In genomic region chr11:819129-819931, GRCh38 we compare ENCODE assay signal across 8 cellular contexts. TPM values are rescaled to one million over a fixed set of nuclear protein-coding genes. Genes with fewer than 3 reads are reported as not detected.
DNase-seq lines count a peak whose midpoint lies in the region; ATAC-seq and TF ChIP-seq lines count a peak whose summit lies in the region.

No MANE protein-coding gene starts in this region.

- peaks cover 13% of the 10 kb centered on the region for H3K79me2 ChIP-seq in smooth muscle cell (ENCODE audit: low read depth)

- TF ChIP-seq CTCF in WERI-Rb-1 (IDR thresholded peaks at IDR 0.05; ENCODE audit: low read depth, low read length) = no peak
- TF ChIP-seq CTCF in breast epithelium (IDR thresholded peaks at IDR 0.05) = peak; percentile 25 to 60 (median 56)
- no peak for TF ChIP-seq CTCF in smooth muscle cell (IDR thresholded peaks at IDR 0.05; ENCODE audit: borderline replicate concordance, insufficient read depth, poor library complexity, severe bottlenecking)

- no peaks in the 10 kb centered on the region for H3F3A ChIP-seq in smooth muscle cell (ENCODE audit: low read depth)

- DNase-seq in 8988T (peak; percentile 94), NCI-H2107 treated with DMSO at 0.1 percent for 48 hours (lab: John Stamatoyannopoulos, UW; ENCODE audit: unreplicated experiment) (peak; percentile 57), WERI-Rb-1 (peak; percentile 92), breast epithelium (ENCODE audit: low spot score in 2 of 2) (peak; percentile 90 to 98), iPS-NIHi7 (ENCODE audit: extremely low spot score) (peak; percentile 88), smooth muscle cell (lab: John Stamatoyannopoulos, UW; ENCODE audit: unreplicated experiment) (peak; percentile 79)

- peak; percentile 10 for TF ChIP-seq POLR2A in breast epithelium (IDR thresholded peaks at IDR 0.05)

- H3K36me3 ChIP-seq in WERI-Rb-1 (peaks cover 34% of the 10 kb centered on the region), breast epithelium (peaks cover 7% of the 10 kb centered on the region), smooth muscle cell (ENCODE audit: low read depth) (no peaks in the 10 kb centered on the region)

- peak overlapping the region; percentile 69 for H3K27ac ChIP-seq in WERI-Rb-1
- H3K27ac ChIP-seq in breast epithelium = peak overlapping the region; percentile 98 to 100
- peak overlapping the region; percentile 83 for H3K27ac ChIP-seq in smooth muscle cell (ENCODE audit: low read depth)

- peak overlapping the region; percentile 100 for H3K4me2 ChIP-seq in smooth muscle cell

- peak overlapping the region; percentile 63 for H2AFZ ChIP-seq in smooth muscle cell (ENCODE audit: low read depth)

- H4K20me1 ChIP-seq in smooth muscle cell (ENCODE audit: low read depth) = peaks cover 34% of the 10 kb centered on the region

- ATAC-seq in GM18511 (IDR thresholded peaks at IDR 0.05; ENCODE audit: unreplicated experiment) (peak; percentile 71), HG02973 (IDR thresholded peaks at IDR 0.05; ENCODE audit: unreplicated experiment) (peak; percentile 53)

- H3K27me3 ChIP-seq in WERI-Rb-1 (ENCODE audit: insufficient read depth, low read depth, severe bottlenecking) = no peaks in the 10 kb centered on the region
- H3K27me3 ChIP-seq in breast epithelium = no peaks in the 10 kb centered on the region
- no peaks in the 10 kb centered on the region for H3K27me3 ChIP-seq in smooth muscle cell (ENCODE audit: low read depth)

- H3K4me3 ChIP-seq in WERI-Rb-1 (ENCODE audit: low read depth, low read length) = peak overlapping the region; percentile 55
- H3K4me3 ChIP-seq in breast epithelium = peak overlapping the region; percentile 82 to 100 (median 94)
- peak overlapping the region; percentile 96 for H3K4me3 ChIP-seq in smooth muscle cell

- intact Hi-C loops in breast epithelium (cut with DNase I; ENCODE audit: low total_unique reads) = no loop called here

- H3K4me1 ChIP-seq in breast epithelium (peaks cover 12 to 25% of the 10 kb centered on the region in 2 donors), smooth muscle cell (ENCODE audit: low read depth) (peaks cover 10% of the 10 kb centered on the region)

- 4% methylated on average over 54 of the region's 96 CpGs for WGBS in smooth muscle cell (ENCODE audit: low lambda C conversion rate)

- H3K9me3 ChIP-seq in WERI-Rb-1 (ENCODE audit: severe bottlenecking) = no peaks in the 10 kb centered on the region
- no peaks in the 10 kb centered on the region for H3K9me3 ChIP-seq in breast epithelium
- H3K9me3 ChIP-seq in smooth muscle cell (replicated peaks; ENCODE audit: low read depth) = no peaks in the 10 kb centered on the region

- H3K9ac ChIP-seq in smooth muscle cell (ENCODE audit: low read depth) = peak overlapping the region; percentile 97

RNA-seq across cellular contexts. Expression of gene PNPLA2, which starts 0.6 kb away (rescaled TPM):
- total RNA-seq in breast epithelium = 100 to 1,000 TPM; 103 to 266 (median 109) TPM
- total RNA-seq in smooth muscle cell = 12.4 and 14.8 TPM in 2 replicates
- 26.4 and 33.8 TPM in 2 replicates for polyA plus RNA-seq in smooth muscle cell

RNA-seq across cellular contexts. Expression of gene CRACR2B, which starts 8.4 kb away (rescaled TPM):
- 100 to 1,000 TPM in 1 of 3 donors, 10 to 100 TPM in 2; 14.7 to 152 (median 86.2) TPM for total RNA-seq in breast epithelium
- 0.36 and 2.5 TPM in 2 replicates for total RNA-seq in smooth muscle cell
- 0.10 and 10.5 TPM in 2 replicates for polyA plus RNA-seq in smooth muscle cell

RNA-seq across cellular contexts. Expression of gene RPLP2, which starts 9.6 kb away (rescaled TPM):
- total RNA-seq in breast epithelium (1,000 to 10,000 TPM in 2 of 3 donors, 100 to 1,000 TPM in 1; 583 to 1,665 (median 1,093) TPM), smooth muscle cell (472 and 511 TPM in 2 replicates)
- polyA plus RNA-seq in smooth muscle cell = 622 and 701 TPM in 2 replicates

RNA-seq across cellular contexts. Expression of gene CD151, which starts 13.4 kb away (rescaled TPM):
- total RNA-seq in breast epithelium = 100 to 1,000 TPM; 209 to 847 (median 343) TPM
- 214 and 256 TPM in 2 replicates for total RNA-seq in smooth muscle cell
- polyA plus RNA-seq in smooth muscle cell = 391 and 469 TPM in 2 replicates

RNA-seq across cellular contexts. Expression of gene PIDD1, which starts 14.3 kb away (rescaled TPM):
- total RNA-seq in breast epithelium = 10 to 100 TPM; 10.2 to 17.3 (median 16.7) TPM
- 8.7 and 11.8 TPM in 2 replicates for total RNA-seq in smooth muscle cell
- 22.3 and 44.9 TPM in 2 replicates for polyA plus RNA-seq in smooth muscle cell

Comparison
In these comparisons a context has a peak if more than half of its experiments do, and no peak if none do; other contexts are left out.
1. Peak in every context shown above with its lines: DNase-seq, ATAC-seq, H3K4me3 ChIP-seq and H3K27ac ChIP-seq.
2. CTCF ChIP-seq: peak in breast epithelium (3 of 3); none in WERI-Rb-1 (single experiment) and smooth muscle cell (single experiment).